1 cellular context compared by ENCODE assay signal in genomic region chr7:30478349-30479228, GRCh38.
TF ChIP-seq lines count a peak whose summit lies in the region.

A gene with protein sequence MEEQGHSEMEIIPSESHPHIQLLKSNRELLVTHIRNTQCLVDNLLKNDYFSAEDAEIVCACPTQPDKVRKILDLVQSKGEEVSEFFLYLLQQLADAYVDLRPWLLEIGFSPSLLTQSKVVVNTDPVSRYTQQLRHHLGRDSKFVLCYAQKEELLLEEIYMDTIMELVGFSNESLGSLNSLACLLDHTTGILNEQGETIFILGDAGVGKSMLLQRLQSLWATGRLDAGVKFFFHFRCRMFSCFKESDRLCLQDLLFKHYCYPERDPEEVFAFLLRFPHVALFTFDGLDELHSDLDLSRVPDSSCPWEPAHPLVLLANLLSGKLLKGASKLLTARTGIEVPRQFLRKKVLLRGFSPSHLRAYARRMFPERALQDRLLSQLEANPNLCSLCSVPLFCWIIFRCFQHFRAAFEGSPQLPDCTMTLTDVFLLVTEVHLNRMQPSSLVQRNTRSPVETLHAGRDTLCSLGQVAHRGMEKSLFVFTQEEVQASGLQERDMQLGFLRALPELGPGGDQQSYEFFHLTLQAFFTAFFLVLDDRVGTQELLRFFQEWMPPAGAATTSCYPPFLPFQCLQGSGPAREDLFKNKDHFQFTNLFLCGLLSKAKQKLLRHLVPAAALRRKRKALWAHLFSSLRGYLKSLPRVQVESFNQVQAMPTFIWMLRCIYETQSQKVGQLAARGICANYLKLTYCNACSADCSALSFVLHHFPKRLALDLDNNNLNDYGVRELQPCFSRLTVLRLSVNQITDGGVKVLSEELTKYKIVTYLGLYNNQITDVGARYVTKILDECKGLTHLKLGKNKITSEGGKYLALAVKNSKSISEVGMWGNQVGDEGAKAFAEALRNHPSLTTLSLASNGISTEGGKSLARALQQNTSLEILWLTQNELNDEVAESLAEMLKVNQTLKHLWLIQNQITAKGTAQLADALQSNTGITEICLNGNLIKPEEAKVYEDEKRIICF (minus strand): TSS chr7:30478784. CDS start chr7:30456921, 21,863 bp downstream.

TF ChIP-seq in K562, 482 proteins besides CTCF, POLR2A, EP300 and RAD21 (continued from another document and continues in another):
- no peak for TF ChIP-seq ZNF407 (IDR thresholded peaks at IDR 0.05; ENCODE audit: low read depth)
- TF ChIP-seq SUPT5H (IDR thresholded peaks at IDR 0.05) = peak; percentile 78
- no peak for TF ChIP-seq NFYB (IDR thresholded peaks at IDR 0.05; ENCODE audit: extremely low read depth, insufficient read length)
- peak; percentile 87 for TF ChIP-seq PHF8 (IDR thresholded peaks at IDR 0.05; ENCODE audit: borderline replicate concordance, low read length)
- TF ChIP-seq, protein P1, sequence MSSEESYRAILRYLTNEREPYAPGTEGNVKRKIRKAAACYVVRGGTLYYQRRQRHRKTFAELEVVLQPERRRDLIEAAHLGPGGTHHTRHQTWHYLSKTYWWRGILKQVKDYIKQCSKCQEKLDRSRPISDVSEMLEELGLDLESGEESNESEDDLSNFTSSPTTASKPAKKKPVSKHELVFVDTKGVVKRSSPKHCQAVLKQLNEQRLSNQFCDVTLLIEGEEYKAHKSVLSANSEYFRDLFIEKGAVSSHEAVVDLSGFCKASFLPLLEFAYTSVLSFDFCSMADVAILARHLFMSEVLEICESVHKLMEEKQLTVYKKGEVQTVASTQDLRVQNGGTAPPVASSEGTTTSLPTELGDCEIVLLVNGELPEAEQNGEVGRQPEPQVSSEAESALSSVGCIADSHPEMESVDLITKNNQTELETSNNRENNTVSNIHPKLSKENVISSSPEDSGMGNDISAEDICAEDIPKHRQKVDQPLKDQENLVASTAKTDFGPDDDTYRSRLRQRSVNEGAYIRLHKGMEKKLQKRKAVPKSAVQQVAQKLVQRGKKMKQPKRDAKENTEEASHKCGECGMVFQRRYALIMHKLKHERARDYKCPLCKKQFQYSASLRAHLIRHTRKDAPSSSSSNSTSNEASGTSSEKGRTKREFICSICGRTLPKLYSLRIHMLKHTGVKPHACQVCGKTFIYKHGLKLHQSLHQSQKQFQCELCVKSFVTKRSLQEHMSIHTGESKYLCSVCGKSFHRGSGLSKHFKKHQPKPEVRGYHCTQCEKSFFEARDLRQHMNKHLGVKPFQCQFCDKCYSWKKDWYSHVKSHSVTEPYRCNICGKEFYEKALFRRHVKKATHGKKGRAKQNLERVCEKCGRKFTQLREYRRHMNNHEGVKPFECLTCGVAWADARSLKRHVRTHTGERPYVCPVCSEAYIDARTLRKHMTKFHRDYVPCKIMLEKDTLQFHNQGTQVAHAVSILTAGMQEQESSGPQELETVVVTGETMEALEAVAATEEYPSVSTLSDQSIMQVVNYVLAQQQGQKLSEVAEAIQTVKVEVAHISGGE (CRISPR knock-in tag; IDR thresholded peaks at IDR 0.05) = peak in 1 of 3 experiments; percentile 69; a peak in 1 of 6 replicates
- no peak for TF ChIP-seq JUND (IDR thresholded peaks at IDR 0.05; ENCODE audit: borderline replicate concordance, low read depth, low read length)
- no peak; the same call in 2 of the 3 replicates for TF ChIP-seq JUND (tag; IDR thresholded peaks at IDR 0.05; ENCODE audit: borderline replicate concordance, low read depth, low read length)
- no peak for TF ChIP-seq JUNB (CRISPR knock-in tag; conservative IDR thresholded peaks at IDR 0.05)
- TF ChIP-seq, protein P2, sequence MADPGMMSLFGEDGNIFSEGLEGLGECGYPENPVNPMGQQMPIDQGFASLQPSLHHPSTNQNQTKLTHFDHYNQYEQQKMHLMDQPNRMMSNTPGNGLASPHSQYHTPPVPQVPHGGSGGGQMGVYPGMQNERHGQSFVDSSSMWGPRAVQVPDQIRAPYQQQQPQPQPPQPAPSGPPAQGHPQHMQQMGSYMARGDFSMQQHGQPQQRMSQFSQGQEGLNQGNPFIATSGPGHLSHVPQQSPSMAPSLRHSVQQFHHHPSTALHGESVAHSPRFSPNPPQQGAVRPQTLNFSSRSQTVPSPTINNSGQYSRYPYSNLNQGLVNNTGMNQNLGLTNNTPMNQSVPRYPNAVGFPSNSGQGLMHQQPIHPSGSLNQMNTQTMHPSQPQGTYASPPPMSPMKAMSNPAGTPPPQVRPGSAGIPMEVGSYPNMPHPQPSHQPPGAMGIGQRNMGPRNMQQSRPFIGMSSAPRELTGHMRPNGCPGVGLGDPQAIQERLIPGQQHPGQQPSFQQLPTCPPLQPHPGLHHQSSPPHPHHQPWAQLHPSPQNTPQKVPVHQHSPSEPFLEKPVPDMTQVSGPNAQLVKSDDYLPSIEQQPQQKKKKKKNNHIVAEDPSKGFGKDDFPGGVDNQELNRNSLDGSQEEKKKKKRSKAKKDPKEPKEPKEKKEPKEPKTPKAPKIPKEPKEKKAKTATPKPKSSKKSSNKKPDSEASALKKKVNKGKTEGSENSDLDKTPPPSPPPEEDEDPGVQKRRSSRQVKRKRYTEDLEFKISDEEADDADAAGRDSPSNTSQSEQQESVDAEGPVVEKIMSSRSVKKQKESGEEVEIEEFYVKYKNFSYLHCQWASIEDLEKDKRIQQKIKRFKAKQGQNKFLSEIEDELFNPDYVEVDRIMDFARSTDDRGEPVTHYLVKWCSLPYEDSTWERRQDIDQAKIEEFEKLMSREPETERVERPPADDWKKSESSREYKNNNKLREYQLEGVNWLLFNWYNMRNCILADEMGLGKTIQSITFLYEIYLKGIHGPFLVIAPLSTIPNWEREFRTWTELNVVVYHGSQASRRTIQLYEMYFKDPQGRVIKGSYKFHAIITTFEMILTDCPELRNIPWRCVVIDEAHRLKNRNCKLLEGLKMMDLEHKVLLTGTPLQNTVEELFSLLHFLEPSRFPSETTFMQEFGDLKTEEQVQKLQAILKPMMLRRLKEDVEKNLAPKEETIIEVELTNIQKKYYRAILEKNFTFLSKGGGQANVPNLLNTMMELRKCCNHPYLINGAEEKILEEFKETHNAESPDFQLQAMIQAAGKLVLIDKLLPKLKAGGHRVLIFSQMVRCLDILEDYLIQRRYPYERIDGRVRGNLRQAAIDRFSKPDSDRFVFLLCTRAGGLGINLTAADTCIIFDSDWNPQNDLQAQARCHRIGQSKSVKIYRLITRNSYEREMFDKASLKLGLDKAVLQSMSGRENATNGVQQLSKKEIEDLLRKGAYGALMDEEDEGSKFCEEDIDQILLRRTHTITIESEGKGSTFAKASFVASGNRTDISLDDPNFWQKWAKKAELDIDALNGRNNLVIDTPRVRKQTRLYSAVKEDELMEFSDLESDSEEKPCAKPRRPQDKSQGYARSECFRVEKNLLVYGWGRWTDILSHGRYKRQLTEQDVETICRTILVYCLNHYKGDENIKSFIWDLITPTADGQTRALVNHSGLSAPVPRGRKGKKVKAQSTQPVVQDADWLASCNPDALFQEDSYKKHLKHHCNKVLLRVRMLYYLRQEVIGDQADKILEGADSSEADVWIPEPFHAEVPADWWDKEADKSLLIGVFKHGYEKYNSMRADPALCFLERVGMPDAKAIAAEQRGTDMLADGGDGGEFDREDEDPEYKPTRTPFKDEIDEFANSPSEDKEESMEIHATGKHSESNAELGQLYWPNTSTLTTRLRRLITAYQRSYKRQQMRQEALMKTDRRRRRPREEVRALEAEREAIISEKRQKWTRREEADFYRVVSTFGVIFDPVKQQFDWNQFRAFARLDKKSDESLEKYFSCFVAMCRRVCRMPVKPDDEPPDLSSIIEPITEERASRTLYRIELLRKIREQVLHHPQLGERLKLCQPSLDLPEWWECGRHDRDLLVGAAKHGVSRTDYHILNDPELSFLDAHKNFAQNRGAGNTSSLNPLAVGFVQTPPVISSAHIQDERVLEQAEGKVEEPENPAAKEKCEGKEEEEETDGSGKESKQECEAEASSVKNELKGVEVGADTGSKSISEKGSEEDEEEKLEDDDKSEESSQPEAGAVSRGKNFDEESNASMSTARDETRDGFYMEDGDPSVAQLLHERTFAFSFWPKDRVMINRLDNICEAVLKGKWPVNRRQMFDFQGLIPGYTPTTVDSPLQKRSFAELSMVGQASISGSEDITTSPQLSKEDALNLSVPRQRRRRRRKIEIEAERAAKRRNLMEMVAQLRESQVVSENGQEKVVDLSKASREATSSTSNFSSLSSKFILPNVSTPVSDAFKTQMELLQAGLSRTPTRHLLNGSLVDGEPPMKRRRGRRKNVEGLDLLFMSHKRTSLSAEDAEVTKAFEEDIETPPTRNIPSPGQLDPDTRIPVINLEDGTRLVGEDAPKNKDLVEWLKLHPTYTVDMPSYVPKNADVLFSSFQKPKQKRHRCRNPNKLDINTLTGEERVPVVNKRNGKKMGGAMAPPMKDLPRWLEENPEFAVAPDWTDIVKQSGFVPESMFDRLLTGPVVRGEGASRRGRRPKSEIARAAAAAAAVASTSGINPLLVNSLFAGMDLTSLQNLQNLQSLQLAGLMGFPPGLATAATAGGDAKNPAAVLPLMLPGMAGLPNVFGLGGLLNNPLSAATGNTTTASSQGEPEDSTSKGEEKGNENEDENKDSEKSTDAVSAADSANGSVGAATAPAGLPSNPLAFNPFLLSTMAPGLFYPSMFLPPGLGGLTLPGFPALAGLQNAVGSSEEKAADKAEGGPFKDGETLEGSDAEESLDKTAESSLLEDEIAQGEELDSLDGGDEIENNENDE (IDR thresholded peaks at IDR 0.05; ENCODE audit: low read depth, low read length) = no peak
- TF ChIP-seq COPS2 (conservative IDR thresholded peaks at IDR 0.05) = no peak
- TF ChIP-seq BACH1 (tag; IDR thresholded peaks at IDR 0.05) = no peak
- peak; percentile 71 for TF ChIP-seq PHF20 (IDR thresholded peaks at IDR 0.05; ENCODE audit: partially characterized antibody)
- TF ChIP-seq, protein P3, sequence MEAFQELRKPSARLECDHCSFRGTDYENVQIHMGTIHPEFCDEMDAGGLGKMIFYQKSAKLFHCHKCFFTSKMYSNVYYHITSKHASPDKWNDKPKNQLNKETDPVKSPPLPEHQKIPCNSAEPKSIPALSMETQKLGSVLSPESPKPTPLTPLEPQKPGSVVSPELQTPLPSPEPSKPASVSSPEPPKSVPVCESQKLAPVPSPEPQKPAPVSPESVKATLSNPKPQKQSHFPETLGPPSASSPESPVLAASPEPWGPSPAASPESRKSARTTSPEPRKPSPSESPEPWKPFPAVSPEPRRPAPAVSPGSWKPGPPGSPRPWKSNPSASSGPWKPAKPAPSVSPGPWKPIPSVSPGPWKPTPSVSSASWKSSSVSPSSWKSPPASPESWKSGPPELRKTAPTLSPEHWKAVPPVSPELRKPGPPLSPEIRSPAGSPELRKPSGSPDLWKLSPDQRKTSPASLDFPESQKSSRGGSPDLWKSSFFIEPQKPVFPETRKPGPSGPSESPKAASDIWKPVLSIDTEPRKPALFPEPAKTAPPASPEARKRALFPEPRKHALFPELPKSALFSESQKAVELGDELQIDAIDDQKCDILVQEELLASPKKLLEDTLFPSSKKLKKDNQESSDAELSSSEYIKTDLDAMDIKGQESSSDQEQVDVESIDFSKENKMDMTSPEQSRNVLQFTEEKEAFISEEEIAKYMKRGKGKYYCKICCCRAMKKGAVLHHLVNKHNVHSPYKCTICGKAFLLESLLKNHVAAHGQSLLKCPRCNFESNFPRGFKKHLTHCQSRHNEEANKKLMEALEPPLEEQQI (IDR thresholded peaks at IDR 0.05) = no peak
- TF ChIP-seq ID3 (CRISPR knock-in tag; IDR thresholded peaks at IDR 0.05) = no peak
- 0 out of 2 replicates have a peak, but pooled peaks have one; percentile 35 for TF ChIP-seq ID3 (tag; IDR thresholded peaks at IDR 0.05)
- no peak for TF ChIP-seq SNIP1 (IDR thresholded peaks at IDR 0.05; ENCODE audit: low read depth)
- peak; percentile 86 for TF ChIP-seq EGR1 (conservative IDR thresholded peaks at IDR 0.05)
- peak; percentile 89 for TF ChIP-seq RB1 (IDR thresholded peaks at IDR 0.05; ENCODE audit: low read depth)
- no peak for TF ChIP-seq ZNF764 (CRISPR knock-in tag; IDR thresholded peaks at IDR 0.05; ENCODE audit: low read depth)
